11 cellular contexts compared by ENCODE assay signal in genomic region chr4:177393236-177393635, GRCh38. TPM values are rescaled to one million over a fixed set of nuclear protein-coding genes. Genes with fewer than 3 reads are reported as not detected.
DNase-seq lines count a peak whose midpoint lies in the region; ATAC-seq and TF ChIP-seq lines count a peak whose summit lies in the region.
"Had no signal": no experiment of that assay in that cellular context is flagged by ENCODE, and none has a peak within 500 bp of the region (broad histone marks: within the 10 kb centered on the region; RNA-seq: fewer than 3 reads in every experiment).

No MANE protein-coding gene starts in this region.

- ATAC-seq in HG03432 (IDR thresholded peaks at IDR 0.05; ENCODE audit: unreplicated experiment) = peak; percentile 71
- ATAC-seq in activated T-helper 17 cell treated with anti-CD3 and anti-CD28 coated beads, Interleukin-2, amount 50 U/mL, for 72 hours (replicated peaks) = peak; percentile 55
- peak; percentile 23 for ATAC-seq in upper lobe of right lung
- ATAC-seq in psoas muscle = no peak
- no peak for ATAC-seq in HG03342 (IDR thresholded peaks at IDR 0.05; ENCODE audit: unreplicated experiment)

- no peaks in the 10 kb centered on the region for H3K36me3 Mint-ChIP-seq in activated T-helper 17 cell treated with anti-CD3 and anti-CD28 coated beads, Interleukin-2, amount 50 U/mL, for 72 hours (ENCODE audit: low read depth)
- H3K36me3 Mint-ChIP-seq: naive B cell had no signal

- H3K27ac ChIP-seq in upper lobe of right lung (no peak overlapping the region), psoas muscle (no peak overlapping the region)
- H3K27ac ChIP-seq: SJCRH30, skin epidermis had no signal

- H3K36me3 ChIP-seq in upper lobe of right lung = no peaks in the 10 kb centered on the region
- H3K36me3 ChIP-seq in psoas muscle (ENCODE audit: insufficient read depth in 1 of 2, low read depth in 1 of 2) = no peaks in the 10 kb centered on the region
- H3K36me3 ChIP-seq: SJCRH30 had no signal

- H3K27me3 ChIP-seq in upper lobe of right lung (no peaks in the 10 kb centered on the region), psoas muscle (ENCODE audit: insufficient read depth in 3 of 3, low read length in 2 of 3) (no peaks in the 10 kb centered on the region)
- H3K27me3 ChIP-seq: SJCRH30 had no signal

- peaks cover 13% of the 10 kb centered on the region for H3K4me1 Mint-ChIP-seq in activated T-helper 17 cell treated with anti-CD3 and anti-CD28 coated beads, Interleukin-2, amount 50 U/mL, for 72 hours
- H3K4me1 Mint-ChIP-seq: naive B cell had no signal

- DNase-seq in stimulated activated CD4-positive, alpha-beta T cell treated with anti-CD3 and anti-CD28 coated beads, Interleukin-15, amount 100 ng/mL, for 24 hours = peak; percentile 6
- no peak for DNase-seq in stimulated activated CD4-positive, alpha-beta T cell treated with anti-CD3 and anti-CD28 coated beads, Interleukin-2, amount 100 ng/mL, for 24 hours
- DNase-seq in upper lobe of right lung = no peak
- no peak for DNase-seq in psoas muscle
- no peak for DNase-seq in NCI-H1694 (lab: John Stamatoyannopoulos, UW)
- DNase-seq: naive B cell, SJCRH30 had no signal

- no peak overlapping the region for H3K27ac Mint-ChIP-seq in activated T-helper 17 cell treated with anti-CD3 and anti-CD28 coated beads, Interleukin-2, amount 50 U/mL, for 72 hours
- H3K27ac Mint-ChIP-seq: naive B cell had no signal

- TF ChIP-seq CTCF in upper lobe of right lung (IDR thresholded peaks at IDR 0.05) (no peak), psoas muscle (IDR thresholded peaks at IDR 0.05) (no peak)

- WGBS in psoas muscle, 3 donors = 65 to 73% (median 65%) methylated on average over 8 of the region's 8 CpGs

- H3K4me1 ChIP-seq in upper lobe of right lung (no peaks in the 10 kb centered on the region), psoas muscle (no peaks in the 10 kb centered on the region)
- H3K4me1 ChIP-seq: SJCRH30 had no signal

- H3K9me3 ChIP-seq in upper lobe of right lung (no peaks in the 10 kb centered on the region), psoas muscle (no peaks in the 10 kb centered on the region)
- H3K9me3 ChIP-seq: SJCRH30 had no signal

- intact Hi-C loops in upper lobe of right lung (cut with DNase I) = no loop called here
- intact Hi-C loops in psoas muscle (cut with DNase I) = no loop called here

- peaks cover 3% of the 10 kb centered on the region for H3K27me3 Mint-ChIP-seq in activated T-helper 17 cell treated with anti-CD3 and anti-CD28 coated beads, Interleukin-2, amount 50 U/mL, for 72 hours

- H3K4me3 Mint-ChIP-seq in activated T-helper 17 cell treated with anti-CD3 and anti-CD28 coated beads, Interleukin-2, amount 50 U/mL, for 72 hours = peak overlapping the region; percentile 12
- H3K4me3 Mint-ChIP-seq: naive B cell had no signal

- H3K9me3 Mint-ChIP-seq in activated T-helper 17 cell treated with anti-CD3 and anti-CD28 coated beads, Interleukin-2, amount 50 U/mL, for 72 hours = no peaks in the 10 kb centered on the region

- no peak overlapping the region for H3K4me3 ChIP-seq in upper lobe of right lung
- H3K4me3 ChIP-seq in psoas muscle = no peak overlapping the region
- H3K4me3 ChIP-seq: SJCRH30, skin epidermis had no signal

RNA-seq across cellular contexts. Expression of gene AGA, which starts 49.0 kb away (rescaled TPM):
- 10 to 100 TPM in 1 of 2 donors, 1 to 10 TPM in 1; 9.2 to 21.0 TPM for total RNA-seq in activated T-helper 17 cell treated with anti-CD3 and anti-CD28 coated beads, Interleukin-2, amount 50 U/mL, for 72 hours
- total RNA-seq in upper lobe of right lung (30.2 TPM), psoas muscle (1 to 10 TPM; 4.9 to 6.7 (median 5.8) TPM)
- 1 to 10 TPM; 3.5 to 6.5 (median 5.4) TPM for polyA plus RNA-seq in psoas muscle

Comparison
In these comparisons a context has a peak if more than half of its experiments do, and no peak if none do; other contexts are left out.
1. ATAC-seq: peak in HG03432 (single experiment), activated T-helper 17 cell treated with anti-CD3 and anti-CD28 coated beads, Interleukin-2, amount 50 U/mL, for 72 hours (single experiment) and upper lobe of right lung (single experiment); none in psoas muscle (0 of 4) and HG03342 (single experiment).